Comparison of ENCODE assay signal across 24 cellular contexts in the genomic region with DNA sequence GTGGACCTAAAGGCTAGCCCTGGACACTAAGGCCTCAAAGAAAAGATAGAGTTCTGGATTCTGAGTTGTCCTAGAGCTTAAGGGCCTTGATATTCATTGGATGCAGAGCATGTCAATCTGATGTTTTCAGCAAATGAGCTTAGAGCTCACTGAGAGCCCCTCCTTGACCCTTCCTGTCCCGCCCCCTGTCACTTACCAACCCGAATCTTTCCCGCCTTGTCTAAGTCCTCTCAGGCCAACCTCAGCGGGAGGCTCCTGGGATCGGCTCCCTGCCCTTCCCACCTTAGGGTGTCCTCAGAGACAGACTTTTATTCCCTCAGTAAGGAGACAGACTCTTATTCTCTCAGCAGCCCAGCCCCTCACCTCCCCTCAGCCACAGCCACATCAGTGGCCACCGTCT. TPM values are rescaled to one million over a fixed set of nuclear protein-coding genes. Genes with fewer than 3 reads are reported as not detected.
A peak's percentile ranks its signal among the peaks of the same experiment; 100 is the strongest.
DNase-seq lines count a peak whose midpoint lies in the region; ATAC-seq, FAIRE-seq and TF ChIP-seq lines count a peak whose summit lies in the region.
"Had no signal": no experiment of that assay in that cellular context is flagged by ENCODE, and none has a peak within 500 bp of the region (broad histone marks: within the 10 kb centered on the region; RNA-seq: fewer than 3 reads in every experiment).

TSS of gene CT47C1 (plus strand) at position 223 of the 400 bp plus-strand sequence. CDS start 233 bp downstream, outside the sequence.

- H3K27me3 ChIP-seq in BLaER1 = no peaks in the 10 kb centered on the region
- peaks cover 21% of the 10 kb centered on the region for H3K27me3 ChIP-seq in MM.1S (replicated peaks; ENCODE audit: insufficient read depth, low read length)
- no peaks in the 10 kb centered on the region; a peak in 1 of 4 replicates for H3K27me3 ChIP-seq in GM12878 (replicated peaks in 1 of 2; ENCODE audit: control insufficient read depth in 2 of 2, insufficient read depth in 2 of 2, low read length in 1 of 2)
- H3K27me3 ChIP-seq in mesendoderm (ENCODE audit: insufficient read depth, low read length, poor library complexity) = no peaks in the 10 kb centered on the region

- no peak within 1 kb of the TSS for H4K8ac ChIP-seq in mesendoderm (ENCODE audit: low read depth, low read length)

- no peak within 1 kb of the TSS for H2AK5ac ChIP-seq in mesendoderm (ENCODE audit: low read length)

- H3K36me3 Mint-ChIP-seq in type B pancreatic cell = no peaks in the 10 kb centered on the region

- H2AFZ ChIP-seq in MM.1S (ENCODE audit: low read length) (no peak within 1 kb of the TSS), GM12878 (ENCODE audit: control insufficient read depth, low read depth, low read length) (no peak within 1 kb of the TSS)

- RAD21 ChIA-PET in GM12878 (lab: Charles Lee; ENCODE audit: unreplicated experiment) = no interaction called here

- H3K27ac Mint-ChIP-seq in type B pancreatic cell = no peak within 1 kb of the TSS
- H3K27ac Mint-ChIP-seq: HFFc6 had no signal

- TF ChIP-seq RAD21 in GM12878 (IDR thresholded peaks at IDR 0.05; ENCODE audit: insufficient read depth, low read depth, low read length) = no peak

- POLR2A ChIA-PET in GM12878 (lab: Charles Lee) = no interaction called here

- no peak within 1 kb of the TSS for H3K4ac ChIP-seq in mesendoderm (ENCODE audit: low read depth, low read length)

- no peak within 1 kb of the TSS for H2BK15ac ChIP-seq in mesendoderm (replicated peaks; ENCODE audit: low read depth)

- no peak within 1 kb of the TSS for H3K4me3 ChIP-seq in BLaER1
- H3K4me3 ChIP-seq in MM.1S (ENCODE audit: low read length) = no peak within 1 kb of the TSS
- H3K4me3 ChIP-seq in GM12878 = no peak within 1 kb of the TSS
- no peak within 1 kb of the TSS for H3K4me3 ChIP-seq in mesendoderm (ENCODE audit: low read length)
- H3K4me3 ChIP-seq: A549 had no signal

- no peak for TF ChIP-seq POLR2A in GM12878 (IDR thresholded peaks at IDR 0.05; ENCODE audit: low read depth, low read length)

- no peaks in the 10 kb centered on the region for H4K20me1 ChIP-seq in BLaER1
- H4K20me1 ChIP-seq in MM.1S (ENCODE audit: insufficient read depth, low read length) = no peaks in the 10 kb centered on the region
- no peaks in the 10 kb centered on the region for H4K20me1 ChIP-seq in GM12878 (ENCODE audit: control insufficient read depth, insufficient read depth)

- H4K5ac ChIP-seq in mesendoderm (ENCODE audit: low read length) = no peak within 1 kb of the TSS

- H3K9me3 ChIP-seq in BLaER1 = 0 out of 2 replicates have a peak, but pooled peaks cover 11% of the 10 kb centered on the region
- no peaks in the 10 kb centered on the region for H3K9me3 ChIP-seq in MM.1S (replicated peaks; ENCODE audit: insufficient read depth, low read length)
- H3K9me3 ChIP-seq in GM12878 (replicated peaks; ENCODE audit: control insufficient read depth, insufficient read depth, low read length) = peaks cover 2% of the 10 kb centered on the region; the same call in 1 of the 3 replicates
- H3K9me3 ChIP-seq: A549 had no signal

- no peaks in the 10 kb centered on the region for H3K9me2 ChIP-seq in MM.1S (replicated peaks; ENCODE audit: insufficient read depth, low read length)

- H3K9ac ChIP-seq in BLaER1 (no peak within 1 kb of the TSS), MM.1S (ENCODE audit: low read length) (no peak within 1 kb of the TSS), GM12878 (ENCODE audit: control insufficient read depth, insufficient read depth, low read length) (no peak within 1 kb of the TSS), mesendoderm (ENCODE audit: low read length) (no peak within 1 kb of the TSS)

- in situ Hi-C loops in GM12878 (cut with MboI) = no loop called here

- H3K23ac ChIP-seq in mesendoderm (ENCODE audit: low read length) = no peak within 1 kb of the TSS

- no peaks in the 10 kb centered on the region for H3F3A ChIP-seq in MM.1S (ENCODE audit: insufficient read depth, low read length)

- TF ChIP-seq CTCF in MM.1S (IDR thresholded peaks at IDR 0.05; ENCODE audit: low read length) (no peak), GM12878 (IDR thresholded peaks at IDR 0.05 in 2 of 3, conservative IDR thresholded peaks at IDR 0.05 in 1 of 3; ENCODE audit: control insufficient read depth in 2 of 3, extremely low read depth in 1 of 3, insufficient read depth in 1 of 3, low read depth in 3 of 3, low read length in 3 of 3) (no peak), type B pancreatic cell (conservative IDR thresholded peaks at IDR 0.05) (no peak)

- BruUV-seq in GM12878 (replicated peaks; lab: Mats Ljungman, UMichigan) = no TSS peak

- no peaks in the 10 kb centered on the region for H3K79me1 ChIP-seq in mesendoderm (ENCODE audit: low read length)

- SMC1A ChIA-PET in GM12878 (lab: Charles Lee; ENCODE audit: uncharacterized antibody, unreplicated experiment) = no interaction called here

- H2BK5ac ChIP-seq in mesendoderm (ENCODE audit: low read length) = no peak within 1 kb of the TSS

- H3K56ac ChIP-seq in mesendoderm (ENCODE audit: low read length) = no peak within 1 kb of the TSS

- intact Hi-C loops in GM12878 (cut with micrococcal nuclease; ENCODE audit: unreplicated experiment) = no loop called here

- no peak for FAIRE-seq in GM12878 (lab: Jason Lieb, UNC)
- FAIRE-seq: A549, D721Med, H54 had no signal

- ATAC-seq in GM12878 = no peak
- ATAC-seq in GM19463 (IDR thresholded peaks at IDR 0.05; ENCODE audit: unreplicated experiment) = no peak
- ATAC-seq: A549 had no signal

- H3K36me3 ChIP-seq in BLaER1 (no peaks in the 10 kb centered on the region), MM.1S (replicated peaks; ENCODE audit: insufficient read depth, low read length) (no peaks in the 10 kb centered on the region), GM12878 (ENCODE audit: control insufficient read depth in 2 of 2, insufficient read depth in 2 of 2, low read length in 1 of 2) (no peaks in the 10 kb centered on the region), mesendoderm (ENCODE audit: control insufficient read depth, insufficient read depth, low read length) (no peaks in the 10 kb centered on the region)

- CTCF ChIA-PET in GM12878 (lab: Yijun Ruan, JAX) = interaction anchor here (0.6 to 1.4 kb wide), 2 partner anchors 46 to 240 kb away, joined by 3 to 4 read pairs; no protein-coding TSS in a partner anchor

- TF ChIP-seq EP300 in GM12878 (IDR thresholded peaks at IDR 0.05; ENCODE audit: borderline replicate concordance in 1 of 2, control insufficient read depth in 1 of 2, low read depth in 2 of 2, low read length in 2 of 2) = no peak

- no peaks in the 10 kb centered on the region for H3K9me3 Mint-ChIP-seq in type B pancreatic cell
- H3K9me3 Mint-ChIP-seq: HFFc6 had no signal

- no peak within 1 kb of the TSS for H3K27ac ChIP-seq in BLaER1
- H3K27ac ChIP-seq in MM.1S (ENCODE audit: low read length) = no peak within 1 kb of the TSS
- no peak within 1 kb of the TSS for H3K27ac ChIP-seq in GM12878 (ENCODE audit: control insufficient read depth, insufficient read depth)
- H3K27ac ChIP-seq in mesendoderm (ENCODE audit: low read depth, low read length) = no peak within 1 kb of the TSS
- H3K27ac ChIP-seq: A549, C4-2B had no signal

- H3K4me1 ChIP-seq in BLaER1 (peaks cover 20% of the 10 kb centered on the region), MM.1S (ENCODE audit: low read length) (peaks cover 7% of the 10 kb centered on the region; the same call in 1 of the 2 replicates), GM12878 (ENCODE audit: control insufficient read depth, insufficient read depth, low read length) (no peaks in the 10 kb centered on the region), mesendoderm (ENCODE audit: control insufficient read depth, low read depth, low read length) (no peaks in the 10 kb centered on the region)
- H3K4me1 ChIP-seq: A549 had no signal

- H3K4me1 Mint-ChIP-seq in type B pancreatic cell (ENCODE audit: unreplicated experiment) = no peaks in the 10 kb centered on the region

- H3K79me2 ChIP-seq in MM.1S (ENCODE audit: low read length) = no peaks in the 10 kb centered on the region
- no peaks in the 10 kb centered on the region for H3K79me2 ChIP-seq in GM12878 (ENCODE audit: control insufficient read depth, insufficient read depth, low read length)
- no peaks in the 10 kb centered on the region for H3K79me2 ChIP-seq in mesendoderm (ENCODE audit: control insufficient read depth, insufficient read depth, low read length)

- H3K27me3 Mint-ChIP-seq in type B pancreatic cell = no peaks in the 10 kb centered on the region

- H3K18ac ChIP-seq in mesendoderm (ENCODE audit: low read length) = no peak within 1 kb of the TSS

- WGBS in GM12878 (ENCODE audit: insufficient coverage, insufficient replicate concordance, low lambda C conversion rate, missing lambda C conversion rate) = 54% methylated on average over 6 of the region's 6 CpGs
- no CpG with 5 or more reads among the region's 6 CpGs for WGBS in mesendoderm (ENCODE audit: extremely low coverage, insufficient coverage, low lambda C conversion rate)

- peak within 1 kb of the TSS; percentile 53 for H3K4me2 ChIP-seq in BLaER1
- 0 out of 2 replicates have a peak within 1 kb of the TSS, but pooled peaks have one; percentile 13 for H3K4me2 ChIP-seq in MM.1S (ENCODE audit: low read depth, low read length)
- no peak within 1 kb of the TSS for H3K4me2 ChIP-seq in GM12878 (ENCODE audit: control insufficient read depth, insufficient read depth)
- H3K4me2 ChIP-seq in mesendoderm (ENCODE audit: low read length) = no peak within 1 kb of the TSS
- H3K4me2 ChIP-seq: A549 had no signal

- no peak within 1 kb of the TSS for H2BK120ac ChIP-seq in mesendoderm (ENCODE audit: low read depth, low read length)

- H3K4me3 Mint-ChIP-seq in type B pancreatic cell = no peak within 1 kb of the TSS
- H3K4me3 Mint-ChIP-seq: HFFc6 had no signal

- DNase-seq in MM.1S (no peak), GM12878 (ENCODE audit: low read depth, low spot score) (no peak), mesendoderm (peak; percentile 13), SIG-M5 (lab: John Stamatoyannopoulos, UW) (no peak), NCI-H446 (lab: John Stamatoyannopoulos, UW) (no peak), type B pancreatic cell (ENCODE audit: extremely low spot score, unreplicated experiment) (no peak)
- DNase-seq: DMS79 treated with DMSO at 0.1 percent for 48 hours, HFFc6, KBM-7, NCI-H1048, NCI-H1436, NCI-H1930, NCI-H2171, NCI-H446 treated with DMSO at 0.1 percent for 48 hours, NCI-H69, SHP77 had no signal

RNA-seq across cellular contexts. Expression of gene CT47C1, which starts in this region (rescaled TPM):
- not detected in 2 replicates for total RNA-seq in GM12878 (2013; cell fraction: nucleolus; rRNA removed)
- total RNA-seq in GM12878 (2014; rRNA removed) (not detected in 2 replicates), GM12878 (2014; rRNA removed; fragmentation: Illumina TruSeq; extraction: Trizol) (not detected in 2 replicates), GM12878 (2021) (not detected in 2 replicates), type B pancreatic cell (ENCODE audit: low replicate concordance) (not detected in 2 replicates)
- not detected for polyA plus RNA-seq in GM12878 (2011; ENCODE audit: low read depth)
- polyA plus RNA-seq in GM12878 (2011; rRNA removed) (not detected in 2 replicates), GM12878 (2014; fragmentation: Illumina TruSeq; extraction: Trizol) (not detected in 2 replicates), GM12878 (2014; fragmentation: Nextera tagmentation; extraction: Ambion mirVana) (not detected), GM12878 (2014; rRNA removed) (not detected in 2 replicates), GM12878 (2016; fragmentation: Nextera tagmentation; extraction: Ambion mirVana) (not detected)
- not detected in 2 replicates for polyA plus RNA-seq in GM12878 (2011; cell fraction: cytosol; rRNA removed)
- polyA plus RNA-seq in GM12878 (2011; cell fraction: nucleus; rRNA removed) = not detected in 2 replicates
- not detected in 2 replicates for polyA plus RNA-seq in GM12878 (2012)
- not detected in 2 replicates for polyA minus RNA-seq in GM12878 (2011; rRNA and poly(A)+ RNA removed)
- not detected in 2 replicates for polyA minus RNA-seq in GM12878 (2011; cell fraction: cytosol; rRNA and poly(A)+ RNA removed)
- polyA minus RNA-seq in GM12878 (2011; cell fraction: nucleus; rRNA and poly(A)+ RNA removed) = not detected in 2 replicates
- polyA plus RNA-seq in mesendoderm (2013, experiment 1 of 2) = not detected
- not detected for polyA plus RNA-seq in mesendoderm (2013, experiment 2 of 2)
- total RNA-seq: HFFc6; OCI-LY7; T-helper 1 cell treated with Interleukin-12 subunit alpha and Interleukin-12 subunit beta and Interleukin-4 antibody, amounts not matched to agents 30 ng/mL and 1 ng/mL, for 36 hours had no signal
- polyA plus RNA-seq: A549 had no signal

Comparison
In these comparisons a context has a peak if more than half of its experiments do, and no peak if none do; other contexts are left out.
1. H3K4me2 ChIP-seq: peak in BLaER1 (single experiment) and MM.1S (single experiment); none in GM12878 (single experiment) and mesendoderm (single experiment).